In genomic region chrY:7684546-7684945, GRCh38 we compare ENCODE assay signal across 8 cellular contexts.
"Had no signal": no experiment of that assay in that cellular context is flagged by ENCODE, and none has a peak within 500 bp of the region (broad histone marks: within the 10 kb centered on the region; RNA-seq: fewer than 3 reads in every experiment).

No MANE protein-coding gene starts in this region.

- H3K9me3 ChIP-seq: HAP-1 had no signal

- H3K4me1 ChIP-seq: HAP-1 had no signal

- H3K27ac ChIP-seq: HL-60 had no signal

- H3K4me3 ChIP-seq: HAP-1 had no signal

- ATAC-seq: HCT116, HepG2 had no signal

- H3K9me3 Mint-ChIP-seq: HFFc6, IgD-negative memory B cell had no signal

- H3K27me3 Mint-ChIP-seq: IgD-negative memory B cell had no signal

- H3K4me3 Mint-ChIP-seq: HFFc6, IgD-negative memory B cell had no signal

- H3K4me1 Mint-ChIP-seq: IgD-negative memory B cell had no signal

- H3K36me3 ChIP-seq: HAP-1 had no signal

- DNase-seq: GOT3, H7, HFFc6 had no signal

- H3K27ac Mint-ChIP-seq: HFFc6, IgD-negative memory B cell had no signal

- H3K36me3 Mint-ChIP-seq: IgD-negative memory B cell had no signal
